16 cellular contexts compared by ENCODE assay signal in genomic region chr12:84056-84455, GRCh38. TPM values are rescaled to one million over a fixed set of nuclear protein-coding genes. Genes with fewer than 3 reads are reported as not detected.
DNase-seq lines count a peak whose midpoint lies in the region; ATAC-seq and TF ChIP-seq lines count a peak whose summit lies in the region.
"Had no signal": no experiment of that assay in that cellular context is flagged by ENCODE, and none has a peak within 500 bp of the region (broad histone marks: within the 10 kb centered on the region; RNA-seq: fewer than 3 reads in every experiment).

No MANE protein-coding gene starts in this region.

- H3K4me3 Mint-ChIP-seq in activated CD8-positive, alpha-beta T cell treated with anti-CD3 and anti-CD28 coated beads for 36 hours = no peak overlapping the region
- H3K4me3 Mint-ChIP-seq: T-helper 1 cell treated with Interleukin-12 subunit alpha and Interleukin-12 subunit beta and Interleukin-4 antibody, amounts not matched to agents 30 μg/mL and 1 μg/mL, for 36 hours; type B pancreatic cell had no signal

- no peaks in the 10 kb centered on the region for H3K79me1 ChIP-seq in mesendoderm (ENCODE audit: low read length)

- H3K4me1 ChIP-seq in prostate gland (replicated peaks) (no peaks in the 10 kb centered on the region), mesendoderm (ENCODE audit: control insufficient read depth, low read depth, low read length) (no peaks in the 10 kb centered on the region)

- no peak overlapping the region for H2BK5ac ChIP-seq in mesendoderm (ENCODE audit: low read length)

- H3K9ac ChIP-seq in mesendoderm (ENCODE audit: low read length) = no peak overlapping the region

- H3K27me3 ChIP-seq in prostate gland (replicated peaks; ENCODE audit: insufficient read depth) (peaks cover 2% of the 10 kb centered on the region), mesendoderm (ENCODE audit: insufficient read depth, low read length, poor library complexity) (no peaks in the 10 kb centered on the region)

- H2BK120ac ChIP-seq in mesendoderm (ENCODE audit: low read depth, low read length) = no peak overlapping the region

- no peak overlapping the region for H3K23ac ChIP-seq in mesendoderm (ENCODE audit: low read length)

- intact Hi-C loops in prostate gland (cut with DNase I) = no loop called here
- intact Hi-C loops in activated CD8-positive, alpha-beta T cell treated with anti-CD3 and anti-CD28 coated beads for 36 hours (cut with micrococcal nuclease) = no loop called here

- H3K18ac ChIP-seq in mesendoderm (ENCODE audit: low read length) = no peak overlapping the region

- no peak overlapping the region for H4K8ac ChIP-seq in mesendoderm (ENCODE audit: low read depth, low read length)

- no peak overlapping the region for H3K27ac ChIP-seq in prostate gland
- H3K27ac ChIP-seq in mesendoderm (ENCODE audit: low read depth, low read length) = no peak overlapping the region
- H3K27ac ChIP-seq: 22Rv1 had no signal

- no peaks in the 10 kb centered on the region for H3K36me3 Mint-ChIP-seq in activated CD8-positive, alpha-beta T cell treated with anti-CD3 and anti-CD28 coated beads for 36 hours (ENCODE audit: low read depth)
- H3K36me3 Mint-ChIP-seq: type B pancreatic cell had no signal

- H3K27ac Mint-ChIP-seq in activated CD8-positive, alpha-beta T cell treated with anti-CD3 and anti-CD28 coated beads for 36 hours = no peak overlapping the region
- H3K27ac Mint-ChIP-seq: T-helper 1 cell treated with Interleukin-12 subunit alpha and Interleukin-12 subunit beta and Interleukin-4 antibody, amounts not matched to agents 30 μg/mL and 1 μg/mL, for 36 hours; type B pancreatic cell had no signal

- no peaks in the 10 kb centered on the region for H3K9me3 Mint-ChIP-seq in activated CD8-positive, alpha-beta T cell treated with anti-CD3 and anti-CD28 coated beads for 36 hours
- H3K9me3 Mint-ChIP-seq: T-helper 1 cell treated with Interleukin-12 subunit alpha and Interleukin-12 subunit beta and Interleukin-4 antibody, amounts not matched to agents 30 μg/mL and 1 μg/mL, for 36 hours; type B pancreatic cell had no signal

- no peak for ATAC-seq in activated CD8-positive, alpha-beta T cell treated with anti-CD3 and anti-CD28 coated beads for 36 hours
- ATAC-seq: HCT116, Right ventricle myocardium inferior had no signal

- H3K9me3 ChIP-seq in prostate gland = no peaks in the 10 kb centered on the region

- no peak for TF ChIP-seq POLR2A in prostate gland (IDR thresholded peaks at IDR 0.05)

- no peak for TF ChIP-seq CTCF in prostate gland (IDR thresholded peaks at IDR 0.05)
- TF ChIP-seq CTCF in activated CD8-positive, alpha-beta T cell treated with anti-CD3 and anti-CD28 coated beads for 36 hours (IDR thresholded peaks at IDR 0.05) = no peak

- CTCF ChIA-PET in activated CD8-positive, alpha-beta T cell treated with anti-CD3 and anti-CD28 coated beads for 36 hours (lab: Charles Lee) = no interaction called here

- DNase-seq in NCI-H1417 (lab: John Stamatoyannopoulos, UW) = peak in 2 of 3 experiments; percentile 15 to 57
- DNase-seq in NCI-H1417 treated with DMSO at 0.1 percent for 48 hours (lab: John Stamatoyannopoulos, UW) = no peak
- DNase-seq in NCI-H128 (lab: John Stamatoyannopoulos, UW; ENCODE audit: unreplicated experiment) = peak; percentile 52
- peak; percentile 99 for DNase-seq in NCI-H69 (lab: John Stamatoyannopoulos, UW)
- peak; percentile 75 for DNase-seq in prostate gland (ENCODE audit: low spot score)
- no peak for DNase-seq in activated CD8-positive, alpha-beta T cell treated with anti-CD3 and anti-CD28 coated beads for 36 hours
- no peak for DNase-seq in activated CD4-positive, alpha-beta T cell treated with anti-CD3 and anti-CD28 coated beads for 4 hours
- no peak for DNase-seq in mesendoderm
- DNase-seq: NCI-H1930; stimulated activated naive CD4-positive, alpha-beta T cell treated with Interleukin-2 at 50 U/mL for 16 hours had no signal

- H2AK5ac ChIP-seq in mesendoderm (ENCODE audit: low read length) = no peak overlapping the region

- no peaks in the 10 kb centered on the region for H3K79me2 ChIP-seq in mesendoderm (ENCODE audit: control insufficient read depth, insufficient read depth, low read length)

- H3K4ac ChIP-seq in mesendoderm (ENCODE audit: low read depth, low read length) = no peak overlapping the region

- H3K4me1 Mint-ChIP-seq in activated CD8-positive, alpha-beta T cell treated with anti-CD3 and anti-CD28 coated beads for 36 hours (ENCODE audit: low read depth) = no peaks in the 10 kb centered on the region

- H3K4me2 ChIP-seq in mesendoderm (ENCODE audit: low read length) = no peak overlapping the region

- H3K4me3 ChIP-seq in prostate gland (no peak overlapping the region), mesendoderm (ENCODE audit: low read length) (no peak overlapping the region)

- H4K5ac ChIP-seq in mesendoderm (ENCODE audit: low read length) = no peak overlapping the region

- no peak overlapping the region for H2BK15ac ChIP-seq in mesendoderm (replicated peaks; ENCODE audit: low read depth)

- H3K36me3 ChIP-seq in prostate gland = no peaks in the 10 kb centered on the region
- H3K36me3 ChIP-seq in mesendoderm (ENCODE audit: control insufficient read depth, insufficient read depth, low read length) = no peaks in the 10 kb centered on the region

- no peak overlapping the region for H3K56ac ChIP-seq in mesendoderm (ENCODE audit: low read length)

- POLR2A ChIA-PET in activated CD8-positive, alpha-beta T cell treated with anti-CD3 and anti-CD28 coated beads for 36 hours (lab: Charles Lee) = no interaction called here

- 35% methylated on average over 5 of the region's 6 CpGs for WGBS in prostate gland
- WGBS in mesendoderm (ENCODE audit: extremely low coverage, insufficient coverage, low lambda C conversion rate) = no CpG with 5 or more reads among the region's 6 CpGs

- H3K27me3 Mint-ChIP-seq in activated CD8-positive, alpha-beta T cell treated with anti-CD3 and anti-CD28 coated beads for 36 hours = peaks cover 25% of the 10 kb centered on the region

RNA-seq across cellular contexts. Expression of gene IQSEC3, which starts 17.5 kb away (rescaled TPM):
- total RNA-seq in prostate gland = 1 to 10 TPM in 1 of 2 donors, under 1 TPM in 1; 0.14 to 2.6 TPM
- total RNA-seq in activated CD8-positive, alpha-beta T cell treated with anti-CD3 and anti-CD28 coated beads for 36 hours = 1 to 10 TPM; 2.5 to 2.7 TPM
- 1.6 TPM for polyA plus RNA-seq in mesendoderm (2013, experiment 1 of 2)
- polyA plus RNA-seq in mesendoderm (2013, experiment 2 of 2) = 1.5 TPM
- total RNA-seq: HT1080 had no signal

Comparison
In these comparisons a context has a peak if more than half of its experiments do, and no peak if none do; other contexts are left out.
1. DNase-seq: peak in NCI-H1417 (2 of 3), NCI-H128 (single experiment), NCI-H69 (single experiment) and prostate gland (single experiment); none in NCI-H1417 treated with DMSO at 0.1 percent for 48 hours (single experiment), activated CD8-positive, alpha-beta T cell treated with anti-CD3 and anti-CD28 coated beads for 36 hours (single experiment), activated CD4-positive, alpha-beta T cell treated with anti-CD3 and anti-CD28 coated beads for 4 hours (0 of 2) and mesendoderm (single experiment).